17 cellular contexts compared by ENCODE assay signal in the genomic region with DNA sequence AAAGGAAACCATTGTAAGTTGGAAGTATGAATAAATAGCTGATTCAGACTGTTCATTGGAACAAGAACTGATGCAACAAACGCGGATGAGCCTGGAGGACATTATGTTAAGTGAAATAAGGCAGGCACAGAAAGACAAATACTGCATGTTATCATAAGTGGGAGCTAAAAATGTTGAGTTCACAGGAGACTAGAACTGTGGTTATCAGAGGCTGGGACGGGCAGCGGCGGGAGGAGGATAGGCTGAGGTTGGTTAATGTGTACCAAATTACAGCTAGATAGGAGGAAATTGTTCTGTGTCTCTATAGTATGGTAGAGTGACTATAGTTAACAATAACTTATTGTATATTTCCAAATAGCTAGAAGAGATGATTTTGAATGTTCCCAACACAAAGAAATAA. TPM values are rescaled to one million over a fixed set of nuclear protein-coding genes. Genes with fewer than 3 reads are reported as not detected.
DNase-seq lines count a peak whose midpoint lies in the region; ATAC-seq and TF ChIP-seq lines count a peak whose summit lies in the region.
"Had no signal": no experiment of that assay in that cellular context is flagged by ENCODE, and none has a peak within 500 bp of the region (broad histone marks: within the 10 kb centered on the region; RNA-seq: fewer than 3 reads in every experiment).

No MANE protein-coding gene starts in this region.

- H2AFZ ChIP-seq in mesenchymal stem cell (ENCODE audit: low read depth, low read length) (no peak overlapping the region), OCI-LY7 (ENCODE audit: low read length) (no peak overlapping the region)

- H3K9me2 ChIP-seq in OCI-LY7 (ENCODE audit: insufficient read depth, low read length) = no peaks in the 10 kb centered on the region

- no peak overlapping the region for H2BK12ac ChIP-seq in mesenchymal stem cell (ENCODE audit: low read length in 2 of 2)

- no peak for TF ChIP-seq POLR2A in heart left ventricle (IDR thresholded peaks at IDR 0.05)

- no peaks in the 10 kb centered on the region for H3K79me1 ChIP-seq in mesenchymal stem cell (replicated peaks; ENCODE audit: low read length, poor library complexity, severe bottlenecking)

- H3K23ac ChIP-seq in mesenchymal stem cell (ENCODE audit: low read length in 2 of 2) = no peak overlapping the region

- H3K4ac ChIP-seq in mesenchymal stem cell (ENCODE audit: low read depth in 1 of 2, low read length in 2 of 2) = no peak overlapping the region

- no peaks in the 10 kb centered on the region for H3K27me3 ChIP-seq in heart left ventricle
- no peaks in the 10 kb centered on the region for H3K27me3 ChIP-seq in right atrium auricular region
- no peaks in the 10 kb centered on the region for H3K27me3 ChIP-seq in mesenchymal stem cell (ENCODE audit: control insufficient read depth in 1 of 2, insufficient read depth in 1 of 2, low read length in 2 of 2)

- H3K9ac ChIP-seq in mesenchymal stem cell (ENCODE audit: low read length) = no peak overlapping the region
- H3K9ac ChIP-seq: BLaER1 treated with 17β-estradiol and CSF1 and Interleukin-3, amounts not matched to agents 10 nM and 100 nM had no signal

- CTCF ChIA-PET in OCI-LY7 (lab: Charles Lee; ENCODE audit: unreplicated experiment) = no interaction called here

- no peak overlapping the region for H4K8ac ChIP-seq in mesenchymal stem cell (ENCODE audit: low read length)

- no peaks in the 10 kb centered on the region for H4K20me1 ChIP-seq in OCI-LY7 (ENCODE audit: insufficient read depth, low read length)
- H4K20me1 ChIP-seq: BLaER1 treated with 17β-estradiol and CSF1 and Interleukin-3, amounts not matched to agents 10 nM and 100 nM had no signal

- H3K79me2 ChIP-seq in OCI-LY7 (ENCODE audit: insufficient read depth, low read depth, low read length) = no peaks in the 10 kb centered on the region

- ATAC-seq in heart left ventricle = peak in 3 of 4 donors; percentile 29 to 68 (median 42)
- ATAC-seq: A549; CD8-positive, alpha-beta T cell had no signal

- BruUV-seq in OCI-LY7 (replicated peaks; lab: Mats Ljungman, UMichigan) = no TSS peak

- no peak overlapping the region for H3K14ac ChIP-seq in mesenchymal stem cell (ENCODE audit: low read length in 2 of 2)

- no peak overlapping the region for H3K18ac ChIP-seq in mesenchymal stem cell (ENCODE audit: low read depth in 1 of 2, low read length in 2 of 2)

- H2BK120ac ChIP-seq in mesenchymal stem cell (ENCODE audit: low read depth, low read length) = no peak overlapping the region

- POLR2A ChIA-PET in OCI-LY7 (lab: Charles Lee) = interaction anchor here (0.7 to 0.9 kb wide), 3 partner anchors 10 to 1008 kb away, joined by 3 to 4 read pairs (median 3); no protein-coding TSS in a partner anchor

- H3K36me3 ChIP-seq in heart left ventricle = peaks cover 0 to 100% (median 80%) of the 10 kb centered on the region in 9 donors
- H3K36me3 ChIP-seq in right atrium auricular region = peaks cover 66% of the 10 kb centered on the region
- H3K36me3 ChIP-seq in mesenchymal stem cell (ENCODE audit: control insufficient read depth in 1 of 2, insufficient read depth in 2 of 2, low read depth in 1 of 2, low read length in 2 of 2) = peaks cover 0 to 99% of the 10 kb centered on the region in 2 experiments
- no peaks in the 10 kb centered on the region for H3K36me3 ChIP-seq in OCI-LY7 (ENCODE audit: insufficient read depth, low read length)
- H3K36me3 ChIP-seq: BLaER1 treated with 17β-estradiol and CSF1 and Interleukin-3, amounts not matched to agents 10 nM and 100 nM had no signal

- no peak overlapping the region for H2BK5ac ChIP-seq in mesenchymal stem cell (ENCODE audit: low read depth, low read length, poor library complexity, severe bottlenecking)

- no peak overlapping the region for H2AK5ac ChIP-seq in mesenchymal stem cell (ENCODE audit: low read length, severe bottlenecking)

- peaks cover 0 to 4% (median 0%) of the 10 kb centered on the region in 12 donors for H3K4me1 ChIP-seq in heart left ventricle
- no peaks in the 10 kb centered on the region for H3K4me1 ChIP-seq in right atrium auricular region
- no peaks in the 10 kb centered on the region for H3K4me1 ChIP-seq in mesenchymal stem cell (ENCODE audit: control insufficient read depth, insufficient read depth, low read depth, low read length)
- no peaks in the 10 kb centered on the region for H3K4me1 ChIP-seq in OCI-LY7 (ENCODE audit: insufficient read depth, low read length, poor library complexity, severe bottlenecking)
- H3K4me1 ChIP-seq: A549, Caco-2 had no signal

- TF ChIP-seq CTCF in heart left ventricle (IDR thresholded peaks at IDR 0.05) (no peak), right atrium auricular region (IDR thresholded peaks at IDR 0.05) (no peak), OCI-LY7 (conservative IDR thresholded peaks at IDR 0.05; ENCODE audit: low read length) (no peak)

- H4K91ac ChIP-seq in mesenchymal stem cell (ENCODE audit: low read length) = no peak overlapping the region

- WGBS in heart left ventricle, 4 donors = 44 to 64% (median 57%) methylated on average over 5 of the region's 5 CpGs
- WGBS in mesenchymal stem cell = 91% methylated on average over 5 of the region's 5 CpGs

- intact Hi-C loops in heart left ventricle (cut with DNase I) = loop anchor here in 1 of 10 donors (5.0 kb wide), 1 partner anchor 46 kb away; no protein-coding TSS in a partner anchor
- intact Hi-C loops in OCI-LY7 (cut with micrococcal nuclease; ENCODE audit: unreplicated experiment) = no loop called here

- peak overlapping the region; percentile 67 for H2BK15ac ChIP-seq in mesenchymal stem cell (ENCODE audit: low read depth, poor library complexity, severe bottlenecking)

- no peak for DNase-seq in heart left ventricle
- DNase-seq in right atrium auricular region (ENCODE audit: low spot score) = no peak
- DNase-seq in foreskin melanocyte = peak; percentile 50
- DNase-seq in mesenchymal stem cell = no peak
- DNase-seq in OCI-LY7 (ENCODE audit: low spot score) = no peak
- no peak for DNase-seq in GM19240 (ENCODE audit: insufficient read length, low spot score)
- DNase-seq: AML-193; Caco-2; Calu3; CD4-positive, alpha-beta T cell; CD8-positive, alpha-beta T cell; DMS79 treated with DMSO at 0.1 percent for 48 hours; GF-D8 had no signal

- no peak overlapping the region for H3K4me2 ChIP-seq in mesenchymal stem cell (ENCODE audit: low read length, poor library complexity, severe bottlenecking)
- H3K4me2 ChIP-seq in OCI-LY7 (ENCODE audit: low read length) = no peak overlapping the region
- H3K4me2 ChIP-seq: A549; BLaER1 treated with 17β-estradiol and CSF1 and Interleukin-3, amounts not matched to agents 10 nM and 100 nM had no signal

- H3K4me3 ChIP-seq in heart left ventricle = no peak overlapping the region
- H3K4me3 ChIP-seq in right atrium auricular region = no peak overlapping the region
- no peak overlapping the region for H3K4me3 ChIP-seq in mesenchymal stem cell (ENCODE audit: insufficient read depth in 1 of 2, low read depth in 1 of 2, low read length in 2 of 2)
- H3K4me3 ChIP-seq in OCI-LY7 (ENCODE audit: low read depth, low read length, poor library complexity, severe bottlenecking) = no peak overlapping the region
- H3K4me3 ChIP-seq: A549; BLaER1 treated with 17β-estradiol and CSF1 and Interleukin-3, amounts not matched to agents 10 nM and 100 nM had no signal

- H3K9me3 ChIP-seq in heart left ventricle (no peaks in the 10 kb centered on the region), right atrium auricular region (no peaks in the 10 kb centered on the region), mesenchymal stem cell (ENCODE audit: control insufficient read depth, low read length) (no peaks in the 10 kb centered on the region), OCI-LY7 (ENCODE audit: low read length) (no peaks in the 10 kb centered on the region)
- H3K9me3 ChIP-seq: A549; BLaER1 treated with 17β-estradiol and CSF1 and Interleukin-3, amounts not matched to agents 10 nM and 100 nM; Caco-2 had no signal

- H3K27ac ChIP-seq in heart left ventricle (no peak overlapping the region), right atrium auricular region (no peak overlapping the region), mesenchymal stem cell (ENCODE audit: low read length, poor library complexity, severe bottlenecking) (no peak overlapping the region), OCI-LY7 (ENCODE audit: low read depth, low read length, poor library complexity, severe bottlenecking) (no peak overlapping the region)
- H3K27ac ChIP-seq: 22Rv1; A549; BLaER1 treated with 17β-estradiol and CSF1 and Interleukin-3, amounts not matched to agents 10 nM and 100 nM; C4-2B had no signal

RNA-seq across cellular contexts. Expression of a gene that starts 40.8 kb away (rescaled TPM):
- total RNA-seq in heart left ventricle = 10 to 100 TPM; 33.7 to 77.7 (median 54.8) TPM
- polyA plus RNA-seq in heart left ventricle = 10 to 100 TPM; 28.6 to 85.8 TPM
- 10 to 100 TPM; 28.7 to 44.9 TPM for total RNA-seq in right atrium auricular region
- polyA plus RNA-seq in mesenchymal stem cell (2013, experiment 1 of 2) = 24.5 TPM
- polyA plus RNA-seq in mesenchymal stem cell (2013, experiment 2 of 2) = 24.6 TPM
- 3.7 and 14.9 TPM in 2 replicates for total RNA-seq in OCI-LY7 (2014; rRNA removed; shearing (Covaris generic))
- total RNA-seq in OCI-LY7 (2022) = 6.2 and 8.2 TPM in 2 replicates

RNA-seq across cellular contexts. Expression of a gene that starts 40.9 kb away (rescaled TPM):
- total RNA-seq in heart left ventricle (10 to 100 TPM; 16.1 to 33.2 (median 25.0) TPM), right atrium auricular region (10 to 100 TPM; 19.0 to 32.3 TPM), OCI-LY7 (2022) (32.6 and 35.7 TPM in 2 replicates)
- 10 to 100 TPM; 10.1 to 23.1 TPM for polyA plus RNA-seq in heart left ventricle
- 8.3 TPM for polyA plus RNA-seq in mesenchymal stem cell (2013, experiment 1 of 2)
- polyA plus RNA-seq in mesenchymal stem cell (2013, experiment 2 of 2) = 8.9 TPM
- 27.9 and 35.6 TPM in 2 replicates for total RNA-seq in OCI-LY7 (2014; rRNA removed; shearing (Covaris generic))
